1 cellular context compared by ENCODE assay signal in the genomic region with DNA sequence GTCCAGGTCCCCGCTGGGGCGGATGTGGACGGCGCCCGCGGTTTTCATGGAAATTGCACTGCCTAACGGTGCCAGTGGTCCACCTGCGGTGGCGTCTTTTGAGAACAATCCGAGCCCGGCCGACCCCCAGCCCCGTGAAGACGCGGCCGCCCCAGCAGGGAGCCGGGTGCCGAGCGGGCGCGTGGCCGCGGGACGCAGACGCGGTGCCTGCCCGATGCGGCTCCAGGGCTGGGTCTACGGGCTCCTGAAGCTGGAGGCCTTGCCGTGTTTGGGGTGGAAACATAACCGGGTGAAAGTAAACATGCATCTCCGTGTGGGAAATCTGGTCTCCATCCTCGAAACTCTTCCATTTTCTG.
TF ChIP-seq lines count a peak whose summit lies in the region.

No MANE protein-coding gene starts in this region.

TF ChIP-seq in HepG2, 621 proteins besides CTCF, POLR2A, EP300 and RAD21 (continued from another document):
- TF ChIP-seq MED1 (CRISPR knock-in tag; IDR thresholded peaks at IDR 0.05), result 0 out of 2 replicates have a peak, but pooled peaks have one; percentile 26
- no peak for TF ChIP-seq TGIF2 (CRISPR knock-in tag; IDR thresholded peaks at IDR 0.05)
- peak; percentile 19; the same call in 1 of the 2 replicates for TF ChIP-seq SIN3A (IDR thresholded peaks at IDR 0.05; ENCODE audit: borderline replicate concordance, low read depth, low read length)
- TF ChIP-seq SRF (IDR thresholded peaks at IDR 0.05; ENCODE audit: low read depth, low read length), result no peak
- TF ChIP-seq, protein P1, sequence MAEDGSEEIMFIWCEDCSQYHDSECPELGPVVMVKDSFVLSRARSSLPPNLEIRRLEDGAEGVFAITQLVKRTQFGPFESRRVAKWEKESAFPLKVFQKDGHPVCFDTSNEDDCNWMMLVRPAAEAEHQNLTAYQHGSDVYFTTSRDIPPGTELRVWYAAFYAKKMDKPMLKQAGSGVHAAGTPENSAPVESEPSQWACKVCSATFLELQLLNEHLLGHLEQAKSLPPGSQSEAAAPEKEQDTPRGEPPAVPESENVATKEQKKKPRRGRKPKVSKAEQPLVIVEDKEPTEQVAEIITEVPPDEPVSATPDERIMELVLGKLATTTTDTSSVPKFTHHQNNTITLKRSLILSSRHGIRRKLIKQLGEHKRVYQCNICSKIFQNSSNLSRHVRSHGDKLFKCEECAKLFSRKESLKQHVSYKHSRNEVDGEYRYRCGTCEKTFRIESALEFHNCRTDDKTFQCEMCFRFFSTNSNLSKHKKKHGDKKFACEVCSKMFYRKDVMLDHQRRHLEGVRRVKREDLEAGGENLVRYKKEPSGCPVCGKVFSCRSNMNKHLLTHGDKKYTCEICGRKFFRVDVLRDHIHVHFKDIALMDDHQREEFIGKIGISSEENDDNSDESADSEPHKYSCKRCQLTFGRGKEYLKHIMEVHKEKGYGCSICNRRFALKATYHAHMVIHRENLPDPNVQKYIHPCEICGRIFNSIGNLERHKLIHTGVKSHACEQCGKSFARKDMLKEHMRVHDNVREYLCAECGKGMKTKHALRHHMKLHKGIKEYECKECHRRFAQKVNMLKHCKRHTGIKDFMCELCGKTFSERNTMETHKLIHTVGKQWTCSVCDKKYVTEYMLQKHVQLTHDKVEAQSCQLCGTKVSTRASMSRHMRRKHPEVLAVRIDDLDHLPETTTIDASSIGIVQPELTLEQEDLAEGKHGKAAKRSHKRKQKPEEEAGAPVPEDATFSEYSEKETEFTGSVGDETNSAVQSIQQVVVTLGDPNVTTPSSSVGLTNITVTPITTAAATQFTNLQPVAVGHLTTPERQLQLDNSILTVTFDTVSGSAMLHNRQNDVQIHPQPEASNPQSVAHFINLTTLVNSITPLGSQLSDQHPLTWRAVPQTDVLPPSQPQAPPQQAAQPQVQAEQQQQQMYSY (CRISPR knock-in tag; IDR thresholded peaks at IDR 0.05), result 0 out of 2 replicates have a peak, but pooled peaks have one; percentile 23
- TF ChIP-seq ZMYM4 (CRISPR knock-in tag; IDR thresholded peaks at IDR 0.05), result no peak
- TF ChIP-seq, protein P2, sequence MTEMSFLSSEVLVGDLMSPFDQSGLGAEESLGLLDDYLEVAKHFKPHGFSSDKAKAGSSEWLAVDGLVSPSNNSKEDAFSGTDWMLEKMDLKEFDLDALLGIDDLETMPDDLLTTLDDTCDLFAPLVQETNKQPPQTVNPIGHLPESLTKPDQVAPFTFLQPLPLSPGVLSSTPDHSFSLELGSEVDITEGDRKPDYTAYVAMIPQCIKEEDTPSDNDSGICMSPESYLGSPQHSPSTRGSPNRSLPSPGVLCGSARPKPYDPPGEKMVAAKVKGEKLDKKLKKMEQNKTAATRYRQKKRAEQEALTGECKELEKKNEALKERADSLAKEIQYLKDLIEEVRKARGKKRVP (CRISPR knock-in tag; IDR thresholded peaks at IDR 0.05), result no peak
- peak; percentile 44 for TF ChIP-seq AGO2 (optimal IDR thresholded peaks at IDR 0.05; ENCODE audit: low read depth, low read length)
- TF ChIP-seq, protein P3, sequence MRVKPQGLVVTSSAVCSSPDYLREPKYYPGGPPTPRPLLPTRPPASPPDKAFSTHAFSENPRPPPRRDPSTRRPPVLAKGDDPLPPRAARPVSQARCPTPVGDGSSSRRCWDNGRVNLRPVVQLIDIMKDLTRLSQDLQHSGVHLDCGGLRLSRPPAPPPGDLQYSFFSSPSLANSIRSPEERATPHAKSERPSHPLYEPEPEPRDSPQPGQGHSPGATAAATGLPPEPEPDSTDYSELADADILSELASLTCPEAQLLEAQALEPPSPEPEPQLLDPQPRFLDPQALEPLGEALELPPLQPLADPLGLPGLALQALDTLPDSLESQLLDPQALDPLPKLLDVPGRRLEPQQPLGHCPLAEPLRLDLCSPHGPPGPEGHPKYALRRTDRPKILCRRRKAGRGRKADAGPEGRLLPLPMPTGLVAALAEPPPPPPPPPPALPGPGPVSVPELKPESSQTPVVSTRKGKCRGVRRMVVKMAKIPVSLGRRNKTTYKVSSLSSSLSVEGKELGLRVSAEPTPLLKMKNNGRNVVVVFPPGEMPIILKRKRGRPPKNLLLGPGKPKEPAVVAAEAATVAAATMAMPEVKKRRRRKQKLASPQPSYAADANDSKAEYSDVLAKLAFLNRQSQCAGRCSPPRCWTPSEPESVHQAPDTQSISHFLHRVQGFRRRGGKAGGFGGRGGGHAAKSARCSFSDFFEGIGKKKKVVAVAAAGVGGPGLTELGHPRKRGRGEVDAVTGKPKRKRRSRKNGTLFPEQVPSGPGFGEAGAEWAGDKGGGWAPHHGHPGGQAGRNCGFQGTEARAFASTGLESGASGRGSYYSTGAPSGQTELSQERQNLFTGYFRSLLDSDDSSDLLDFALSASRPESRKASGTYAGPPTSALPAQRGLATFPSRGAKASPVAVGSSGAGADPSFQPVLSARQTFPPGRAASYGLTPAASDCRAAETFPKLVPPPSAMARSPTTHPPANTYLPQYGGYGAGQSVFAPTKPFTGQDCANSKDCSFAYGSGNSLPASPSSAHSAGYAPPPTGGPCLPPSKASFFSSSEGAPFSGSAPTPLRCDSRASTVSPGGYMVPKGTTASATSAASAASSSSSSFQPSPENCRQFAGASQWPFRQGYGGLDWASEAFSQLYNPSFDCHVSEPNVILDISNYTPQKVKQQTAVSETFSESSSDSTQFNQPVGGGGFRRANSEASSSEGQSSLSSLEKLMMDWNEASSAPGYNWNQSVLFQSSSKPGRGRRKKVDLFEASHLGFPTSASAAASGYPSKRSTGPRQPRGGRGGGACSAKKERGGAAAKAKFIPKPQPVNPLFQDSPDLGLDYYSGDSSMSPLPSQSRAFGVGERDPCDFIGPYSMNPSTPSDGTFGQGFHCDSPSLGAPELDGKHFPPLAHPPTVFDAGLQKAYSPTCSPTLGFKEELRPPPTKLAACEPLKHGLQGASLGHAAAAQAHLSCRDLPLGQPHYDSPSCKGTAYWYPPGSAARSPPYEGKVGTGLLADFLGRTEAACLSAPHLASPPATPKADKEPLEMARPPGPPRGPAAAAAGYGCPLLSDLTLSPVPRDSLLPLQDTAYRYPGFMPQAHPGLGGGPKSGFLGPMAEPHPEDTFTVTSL (CRISPR knock-in tag; IDR thresholded peaks at IDR 0.05; ENCODE audit: borderline replicate concordance), result no peak
- TF ChIP-seq ZNF629 (CRISPR knock-in tag; conservative IDR thresholded peaks at IDR 0.05), result 0 out of 2 replicates have a peak, but pooled peaks have one; percentile 3
- TF ChIP-seq ZMAT3 (CRISPR knock-in tag; conservative IDR thresholded peaks at IDR 0.05), result 0 out of 2 replicates have a peak, but pooled peaks have one; percentile 21
- TF ChIP-seq ZFP41 (CRISPR knock-in tag; IDR thresholded peaks at IDR 0.05; ENCODE audit: borderline replicate concordance), result 0 out of 2 replicates have a peak, but pooled peaks have one; percentile 19
- TF ChIP-seq RBFOX2 (IDR thresholded peaks at IDR 0.05; ENCODE audit: low read depth, low read length), result 0 out of 2 replicates have a peak, but pooled peaks have one; percentile 27
- TF ChIP-seq ASH2L (IDR thresholded peaks at IDR 0.05; ENCODE audit: insufficient read length, low read depth, low read length), result peak; percentile 67
- TF ChIP-seq DMAP1 (CRISPR knock-in tag; IDR thresholded peaks at IDR 0.05), result peak; percentile 25; the same call in 1 of the 2 replicates
- 0 out of 2 replicates have a peak, but pooled peaks have one; percentile 12 for TF ChIP-seq GZF1 (CRISPR knock-in tag; IDR thresholded peaks at IDR 0.05)
- no peak for TF ChIP-seq ZBTB25 (CRISPR knock-in tag; IDR thresholded peaks at IDR 0.05)
- TF ChIP-seq SALL2 (CRISPR knock-in tag; IDR thresholded peaks at IDR 0.05), result peak; percentile 11; the same call in 1 of the 2 replicates
- no peak for TF ChIP-seq YEATS2 (CRISPR knock-in tag; IDR thresholded peaks at IDR 0.05; ENCODE audit: borderline replicate concordance)
- TF ChIP-seq HDAC1 (CRISPR knock-in tag; IDR thresholded peaks at IDR 0.05), result 0 out of 2 replicates have a peak, but pooled peaks have one; percentile 1
- no peak for TF ChIP-seq ZFAT (CRISPR knock-in tag; conservative IDR thresholded peaks at IDR 0.05)
- no peak for TF ChIP-seq ZNF850 (CRISPR knock-in tag; conservative IDR thresholded peaks at IDR 0.05)
- TF ChIP-seq SP2 (CRISPR knock-in tag; IDR thresholded peaks at IDR 0.05), result no peak
- no peak for TF ChIP-seq MTF2 (CRISPR knock-in tag; IDR thresholded peaks at IDR 0.05; ENCODE audit: borderline replicate concordance)
- TF ChIP-seq CEBPB (IDR thresholded peaks at IDR 0.05; ENCODE audit: borderline replicate concordance, low read depth, low read length), result no peak
- TF ChIP-seq ZBTB20 (CRISPR knock-in tag; IDR thresholded peaks at IDR 0.05; ENCODE audit: borderline replicate concordance, low read depth), result 0 out of 2 replicates have a peak, but pooled peaks have one; percentile 19
- TF ChIP-seq ZNF747 (CRISPR knock-in tag; IDR thresholded peaks at IDR 0.05; ENCODE audit: borderline replicate concordance), result 0 out of 2 replicates have a peak, but pooled peaks have one; percentile 24
